ENCODE assay signal across 8 cellular contexts in the genomic region with DNA sequence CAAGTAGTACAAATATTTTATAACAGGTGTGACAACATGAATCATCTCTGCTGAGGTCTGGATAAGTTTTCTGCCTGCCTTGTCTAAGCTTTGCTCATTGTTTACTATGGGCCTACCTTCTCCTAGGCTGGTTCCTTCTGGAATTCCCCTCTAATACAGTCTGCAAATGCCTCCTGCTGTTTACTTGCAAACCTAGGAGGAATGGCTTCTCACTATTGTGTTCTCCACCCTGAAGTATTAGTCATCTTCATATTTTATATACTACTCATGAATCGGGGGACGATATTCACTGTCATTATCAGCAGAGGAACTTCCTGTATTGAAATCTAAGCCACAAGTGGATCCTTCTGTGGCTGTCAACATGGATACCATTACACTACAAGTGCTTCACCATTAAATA.
DNase-seq lines count a peak whose midpoint lies in the region; ATAC-seq and FAIRE-seq lines count a peak whose summit lies in the region.
"Had no signal": no experiment of that assay in that cellular context is flagged by ENCODE, and none has a peak within 500 bp of the region (broad histone marks: within the 10 kb centered on the region; RNA-seq: fewer than 3 reads in every experiment).

No MANE protein-coding gene starts in this region.

- no peak overlapping the region for H2AFZ ChIP-seq in trophoblast cell (ENCODE audit: insufficient read depth, low read length, poor library complexity)

- no peak overlapping the region for H2BK5ac ChIP-seq in trophoblast cell (ENCODE audit: low read depth, low read length, poor library complexity)

- WGBS in trophoblast cell (ENCODE audit: extremely low coverage, insufficient coverage, insufficient read length), result no CpG with 5 or more reads among the region's 2 CpGs

- H3K9ac ChIP-seq in trophoblast cell (ENCODE audit: low read length), result no peak overlapping the region

- H2BK12ac ChIP-seq in trophoblast cell (ENCODE audit: low read length), result no peak overlapping the region

- H3K27ac ChIP-seq in epithelial cell of prostate (peak overlapping the region; percentile 77), trophoblast cell (ENCODE audit: low read depth, low read length) (no peak overlapping the region)

- H3K4ac ChIP-seq in trophoblast cell (ENCODE audit: low read depth, low read length), result no peak overlapping the region

- H4K8ac ChIP-seq in trophoblast cell (ENCODE audit: low read depth, low read length), result no peak overlapping the region

- H3K23ac ChIP-seq in trophoblast cell (ENCODE audit: low read length), result no peak overlapping the region

- H3K79me2 ChIP-seq in trophoblast cell (ENCODE audit: control insufficient read depth, insufficient read depth, low read length, poor library complexity), result no peaks in the 10 kb centered on the region

- no peaks in the 10 kb centered on the region for H3K9me3 ChIP-seq in trophoblast cell (ENCODE audit: insufficient read depth, low read depth, low read length)

- no peak overlapping the region for H2AK5ac ChIP-seq in trophoblast cell (ENCODE audit: low read length)

- no peak overlapping the region for H3K4me3 ChIP-seq in trophoblast cell (ENCODE audit: low read depth, low read length)

- no peaks in the 10 kb centered on the region for H3K27me3 ChIP-seq in trophoblast cell (ENCODE audit: insufficient read depth, low read length)

- no peak for ATAC-seq in GM18858 (IDR thresholded peaks at IDR 0.05; ENCODE audit: unreplicated experiment)
- ATAC-seq in HG02588 (IDR thresholded peaks at IDR 0.05; ENCODE audit: unreplicated experiment), result no peak

- no peak overlapping the region for H2BK120ac ChIP-seq in trophoblast cell (ENCODE audit: insufficient read depth, low read length, poor library complexity)

- H3K36me3 ChIP-seq in trophoblast cell (ENCODE audit: control insufficient read depth in 1 of 2, insufficient read depth in 2 of 2, low read length in 2 of 2), result no peaks in the 10 kb centered on the region

- no peaks in the 10 kb centered on the region for H3K79me1 ChIP-seq in trophoblast cell (ENCODE audit: low read length)

- no peak overlapping the region for H3K14ac ChIP-seq in trophoblast cell (ENCODE audit: low read length)

- H3K4me2 ChIP-seq in trophoblast cell (ENCODE audit: low read length), result no peak overlapping the region

- no peaks in the 10 kb centered on the region for H3K4me1 ChIP-seq in trophoblast cell (ENCODE audit: control insufficient read depth in 1 of 2, insufficient read depth in 2 of 2, low read length in 2 of 2)

- no peak overlapping the region for H4K91ac ChIP-seq in trophoblast cell (ENCODE audit: low read depth, low read length)

- DNase-seq in GM18507 (ENCODE audit: extremely low spot score, insufficient read length, low read depth), result no peak
- DNase-seq in NCI-H460 (ENCODE audit: extremely low read depth, low read depth), result peak; percentile 1
- DNase-seq in epithelial cell of prostate (ENCODE audit: low read depth, low spot score), result peak; percentile 91
- peak; percentile 8 to 35 for DNase-seq in trophoblast cell
- DNase-seq in SKM-1 treated with dmso at 0.1 percent for 144 hours (lab: John Stamatoyannopoulos, UW; ENCODE audit: unreplicated experiment), result no peak
- DNase-seq: NCI-H510A had no signal

- no peak overlapping the region for H3K18ac ChIP-seq in trophoblast cell (ENCODE audit: low read length)

- peak; percentile 21 for FAIRE-seq in GM18507 (lab: Jason Lieb, UNC)

- no peak overlapping the region for H4K12ac ChIP-seq in trophoblast cell (ENCODE audit: low read depth, low read length)

Comparison
In these comparisons a context has a peak if more than half of its experiments do, and no peak if none do; other contexts are left out.
1. DNase-seq: peak in NCI-H460 (single experiment), epithelial cell of prostate (single experiment) and trophoblast cell (2 of 2); none in GM18507 (single experiment) and SKM-1 treated with dmso at 0.1 percent for 144 hours (single experiment).